ENCODE assay signal across 8 cellular contexts in genomic region chr12:22100952-22101748, GRCh38. TPM values are rescaled to one million over a fixed set of nuclear protein-coding genes. Genes with fewer than 3 reads are reported as not detected.
DNase-seq lines count a peak whose midpoint lies in the region; ATAC-seq and TF ChIP-seq lines count a peak whose summit lies in the region.

No MANE protein-coding gene starts in this region.

- H3K9me3 Mint-ChIP-seq in Caco-2 (ENCODE audit: unreplicated experiment) = no peaks in the 10 kb centered on the region

- no peaks in the 10 kb centered on the region for H3K4me1 ChIP-seq in Caco-2
- no peaks in the 10 kb centered on the region for H3K4me1 ChIP-seq in SK-N-SH (ENCODE audit: control insufficient read depth in 1 of 2, insufficient read depth in 2 of 2, low read depth in 1 of 2, low read length in 1 of 2)
- H3K4me1 ChIP-seq in lung (ENCODE audit: control insufficient read depth in 2 of 2, insufficient read depth in 2 of 2, low read length in 2 of 2) = peaks cover 0 to 1% of the 10 kb centered on the region in 2 donors
- H3K4me1 ChIP-seq in transverse colon = no peaks in the 10 kb centered on the region

- no peak overlapping the region for H3K27ac Mint-ChIP-seq in Caco-2 (ENCODE audit: unreplicated experiment)

- no peaks in the 10 kb centered on the region for H3K79me2 ChIP-seq in SK-N-SH (ENCODE audit: insufficient read depth)

- H3K36me3 ChIP-seq in Caco-2 (ENCODE audit: control insufficient read depth, insufficient read depth, low read length) (no peaks in the 10 kb centered on the region), SK-N-SH (replicated peaks in 1 of 2; ENCODE audit: control insufficient read depth in 1 of 2, insufficient read depth in 2 of 2, low read length in 1 of 2) (no peaks in the 10 kb centered on the region), lung (ENCODE audit: control insufficient read depth in 2 of 2, insufficient read depth in 2 of 2, low read length in 2 of 2) (no peaks in the 10 kb centered on the region), transverse colon (no peaks in the 10 kb centered on the region)

- TF ChIP-seq EP300 in SK-N-SH (IDR thresholded peaks at IDR 0.05; ENCODE audit: borderline replicate concordance in 1 of 2, low read depth in 1 of 2, low read length in 1 of 2) = no peak
- no peak for TF ChIP-seq EP300 in transverse colon (IDR thresholded peaks at IDR 0.05; ENCODE audit: low read depth)

- TF ChIP-seq CTCF in Caco-2 (IDR thresholded peaks at IDR 0.05; ENCODE audit: insufficient read depth in 1 of 2, low read depth in 1 of 2, low read length in 1 of 2, severe bottlenecking in 1 of 2, unreplicated experiment in 1 of 2) = peak; percentile 55 to 60
- peak; percentile 51 for TF ChIP-seq CTCF in SK-N-SH (IDR thresholded peaks at IDR 0.05)
- peak; percentile 21 for TF ChIP-seq CTCF in lung (IDR thresholded peaks at IDR 0.05; ENCODE audit: control extremely low read depth, extremely low read depth)
- peak; percentile 42 to 53 (median 51) for TF ChIP-seq CTCF in transverse colon (IDR thresholded peaks at IDR 0.05)

- CTCF ChIA-PET in Caco-2 (lab: Charles Lee) (interaction anchor here (0.9 to 1.0 kb wide), 2 partner anchors 342 kb away, joined by 4 read pairs; no protein-coding TSS in a partner anchor), SK-N-SH (lab: Yijun Ruan, JAX) (interaction anchor here (1.0 to 1.4 kb wide), 4 partner anchors 18 to 188 kb away, joined by 3 read pairs; no protein-coding TSS in a partner anchor)

- H3K4me3 ChIP-seq in Caco-2 (ENCODE audit: low read depth, low read length) (no peak overlapping the region), SK-N-SH (ENCODE audit: low read depth in 2 of 2, low read length in 1 of 2) (no peak overlapping the region), lung (no peak overlapping the region), transverse colon (no peak overlapping the region)

- H4K20me1 ChIP-seq in SK-N-SH (ENCODE audit: insufficient read depth) = no peaks in the 10 kb centered on the region

- no peaks in the 10 kb centered on the region for H3F3A ChIP-seq in SK-N-SH (replicated peaks; ENCODE audit: insufficient read depth)

- no peak overlapping the region for H2AFZ ChIP-seq in SK-N-SH (ENCODE audit: low read depth)

- in situ Hi-C loops in transverse colon (cut with MboI; ENCODE audit: low pct_ligation_motif_present in 1 of 4, low pct_unique_long_range_greater_than_20kb in 1 of 4, low sequenced_read_pairs in 3 of 4) = loop anchor here in 3 of 4 donors (10.0 kb wide), 1 partner anchor 234 kb away; the partner anchor contains the start of gene ST8SIA1 (in 3 of the 3)

- no peaks in the 10 kb centered on the region for H3K36me3 Mint-ChIP-seq in Caco-2 (ENCODE audit: insufficient read depth, unreplicated experiment)

- no peaks in the 10 kb centered on the region; the same call in 1 of the 2 replicates for H3K27me3 ChIP-seq in Caco-2 (replicated peaks; ENCODE audit: control insufficient read depth, insufficient read depth, low read length)
- peaks cover 11% of the 10 kb centered on the region; the same call in 1 of the 2 replicates for H3K27me3 ChIP-seq in SK-N-SH (ENCODE audit: insufficient read depth)
- no peaks in the 10 kb centered on the region for H3K27me3 ChIP-seq in lung (ENCODE audit: control insufficient read depth, insufficient read depth)
- no peaks in the 10 kb centered on the region for H3K27me3 ChIP-seq in transverse colon

- ATAC-seq in GM19023 (IDR thresholded peaks at IDR 0.05; ENCODE audit: unreplicated experiment) (peak; percentile 77), HG03442 (IDR thresholded peaks at IDR 0.05; ENCODE audit: unreplicated experiment) (peak; percentile 70), lung (ENCODE audit: insufficient read depth, low FRiP score) (peak; percentile 41)

- no peak overlapping the region for H3K9ac ChIP-seq in SK-N-SH

- TF ChIP-seq RAD21 in SK-N-SH (IDR thresholded peaks at IDR 0.05; ENCODE audit: low read length) = peak; percentile 52

- H3K27ac ChIP-seq in SK-N-SH (ENCODE audit: low read depth in 2 of 2, low read length in 1 of 2) (no peak overlapping the region), lung (ENCODE audit: low read depth in 1 of 2, low read length in 1 of 2) (no peak overlapping the region), transverse colon (no peak overlapping the region)

- DNase-seq in Caco-2 (peak in 1 of 2 experiments; percentile 60), SK-N-SH (no peak), dedifferentiated amniotic fluid mesenchymal stem cell (ENCODE audit: extremely low spot score) (peak; percentile 22), lung (ENCODE audit: low spot score) (no peak), transverse colon (peak; percentile 31), NCI-H1092 treated with DMSO at 0.1 percent for 48 hours (lab: John Stamatoyannopoulos, UW) (no peak)

- H3K9me2 ChIP-seq in SK-N-SH = no peaks in the 10 kb centered on the region

- H3K9me3 ChIP-seq in Caco-2 (0 out of 2 replicates have a peak, but pooled peaks cover 3% of the 10 kb centered on the region), SK-N-SH (no peaks in the 10 kb centered on the region), lung (ENCODE audit: control insufficient read depth in 2 of 2, insufficient read depth in 1 of 2, low read length in 1 of 2) (no peaks in the 10 kb centered on the region), transverse colon (no peaks in the 10 kb centered on the region)

- no peak overlapping the region for H3K4me3 Mint-ChIP-seq in Caco-2 (ENCODE audit: unreplicated experiment)

- TF ChIP-seq POLR2A in transverse colon (IDR thresholded peaks at IDR 0.05) = no peak

- peaks cover 13% of the 10 kb centered on the region for H3K27me3 Mint-ChIP-seq in Caco-2 (ENCODE audit: insufficient read depth, unreplicated experiment)

- H3K4me1 Mint-ChIP-seq in Caco-2 (ENCODE audit: low read depth, unreplicated experiment) = no peaks in the 10 kb centered on the region

- intact Hi-C loops in Caco-2 (cut with micrococcal nuclease; ENCODE audit: unreplicated experiment) = loop anchor here (1.0 kb wide), 2 partner anchors 234 to 342 kb away; no protein-coding TSS in a partner anchor
- intact Hi-C loops in transverse colon (cut with DNase I; ENCODE audit: low total_unique reads) = loop anchor here (5.0 kb wide), 1 partner anchor 236 kb away; no protein-coding TSS in a partner anchor

- BruUV-seq in Caco-2 (replicated peaks; lab: Mats Ljungman, UMichigan) = no TSS peak

- WGBS in SK-N-SH (ENCODE audit: low lambda C conversion rate) = 23% methylated on average over 5 of the region's 6 CpGs
- WGBS in lung, 2 donors = 71% methylated on average over 6 of the region's 6 CpGs
- WGBS in transverse colon (ENCODE audit: low coverage in 1 of 2), 2 donors = 52 to 71% methylated on average over 5 to 6 of the region's 6 CpGs

- no peak overlapping the region for H3K4me2 ChIP-seq in SK-N-SH

- POLR2A ChIA-PET in Caco-2 (lab: Charles Lee) = no interaction called here
- POLR2A ChIA-PET in SK-N-SH (lab: Yijun Ruan, JAX) = no interaction called here

TF ChIP-seq in SK-N-SH, 30 proteins besides CTCF, POLR2A, EP300 and RAD21:
- TF ChIP-seq USF1 (IDR thresholded peaks at IDR 0.05; ENCODE audit: borderline replicate concordance, low read depth) = no peak
- no peak for TF ChIP-seq MEF2A (IDR thresholded peaks at IDR 0.05; ENCODE audit: borderline replicate concordance, low read depth)
- no peak for TF ChIP-seq FOXM1 (IDR thresholded peaks at IDR 0.05; ENCODE audit: low read depth)
- no peak for TF ChIP-seq RXRA (IDR thresholded peaks at IDR 0.05; ENCODE audit: borderline replicate concordance, low read depth)
- TF ChIP-seq IRF3 (IDR thresholded peaks at IDR 0.05; ENCODE audit: low read depth, low read length) = no peak
- TF ChIP-seq NRF1 (IDR thresholded peaks at IDR 0.05; ENCODE audit: low read depth, low read length) = no peak
- no peak for TF ChIP-seq EZH2phosphoT487 (IDR thresholded peaks at IDR 0.05; ENCODE audit: borderline replicate concordance, low read depth)
- TF ChIP-seq SMC3 (IDR thresholded peaks at IDR 0.05; ENCODE audit: low read depth, low read length) = peak; percentile 64

RNA-seq across cellular contexts. Expression of gene CMAS, which starts 55.1 kb away (rescaled TPM):
- total RNA-seq in Caco-2 (2022) = 70.4 and 80.7 TPM in 2 replicates
- 16.0 and 18.0 TPM in 2 replicates for polyA plus RNA-seq in SK-N-SH (2012; rRNA removed)
- 24.5 and 35.5 TPM in 2 replicates for polyA plus RNA-seq in SK-N-SH (2012; cell fraction: cytosol; rRNA removed)
- polyA plus RNA-seq in SK-N-SH (2012; cell fraction: nucleus; rRNA removed) = 5.8 and 10.9 TPM in 2 replicates
- total RNA-seq in lung = 10 to 100 TPM; 25.9 to 37.4 TPM
- polyA plus RNA-seq in lung = 10 to 100 TPM; 22.4 to 29.3 TPM
- 10 to 100 TPM; 12.3 to 92.6 (median 69.0) TPM for total RNA-seq in transverse colon

Comparison
In these comparisons a context has a peak if more than half of its experiments do, and no peak if none do; other contexts are left out.
1. DNase-seq: peak in dedifferentiated amniotic fluid mesenchymal stem cell (single experiment) and transverse colon (single experiment); none in SK-N-SH (single experiment), lung (single experiment) and NCI-H1092 treated with DMSO at 0.1 percent for 48 hours (single experiment).
2. Peak in every context shown above with its lines, with median percentiles within 50 percentile points of each other: CTCF ChIP-seq and ATAC-seq.